Comparison of ENCODE assay signal across 8 cellular contexts in genomic region chr20:23357767-23358562, GRCh38. TPM values are rescaled to one million over a fixed set of nuclear protein-coding genes. Genes with fewer than 3 reads are reported as not detected.
DNase-seq lines count a peak whose midpoint lies in the region; ATAC-seq and TF ChIP-seq lines count a peak whose summit lies in the region.

No MANE protein-coding gene starts in this region.

- peak in 3 of 6 experiments; percentile 7 to 26 (median 11) for TF ChIP-seq CTCF in upper lobe of left lung (IDR thresholded peaks at IDR 0.05)

- peaks cover 20 to 31% (median 23%) of the 10 kb centered on the region in 4 donors for H3K4me1 ChIP-seq in upper lobe of left lung

- H3K9me3 Mint-ChIP-seq in T-helper 1 cell treated with Interleukin-12 subunit alpha and Interleukin-12 subunit beta and Interleukin-4 antibody, amounts not matched to agents 30 μg/mL and 1 μg/mL, for 36 hours = no peaks in the 10 kb centered on the region

- peak in 1 of 4 donors; percentile 64 for TF ChIP-seq EP300 in upper lobe of left lung (IDR thresholded peaks at IDR 0.05)

- peak overlapping the region; percentile 92 to 98 (median 96) for H3K27ac ChIP-seq in upper lobe of left lung

- peak overlapping the region; percentile 34 to 65 (median 65) for H3K4me3 ChIP-seq in upper lobe of left lung

- peak; percentile 76 for ATAC-seq in GM18498 (IDR thresholded peaks at IDR 0.05; ENCODE audit: unreplicated experiment)
- ATAC-seq in HG02885 (IDR thresholded peaks at IDR 0.05; ENCODE audit: poor library complexity, unreplicated experiment) = peak; percentile 74
- ATAC-seq in left cardiac atrium = peak; percentile 78 to 86
- ATAC-seq in upper lobe of left lung (ENCODE audit: low FRiP score in 2 of 2) = peak; percentile 87 to 96

- TF ChIP-seq POLR2A in upper lobe of left lung (IDR thresholded peaks at IDR 0.05) = peak; percentile 21 to 87 (median 76)

- H3K9me3 ChIP-seq in upper lobe of left lung = no peaks in the 10 kb centered on the region

- peaks cover 21% of the 10 kb centered on the region for H3K4me1 Mint-ChIP-seq in T-helper 1 cell treated with Interleukin-12 subunit alpha and Interleukin-12 subunit beta and Interleukin-4 antibody, amounts not matched to agents 30 μg/mL and 1 μg/mL, for 36 hours (ENCODE audit: low read depth)

- H3K27me3 ChIP-seq in upper lobe of left lung = no peaks in the 10 kb centered on the region

- peaks cover 0 to 22% (median 9%) of the 10 kb centered on the region in 4 donors for H3K36me3 ChIP-seq in upper lobe of left lung

- WGBS in upper lobe of left lung, 2 donors = 1% methylated on average over 34 to 59 of the region's 71 CpGs

- H3K36me3 Mint-ChIP-seq in T-helper 1 cell treated with Interleukin-12 subunit alpha and Interleukin-12 subunit beta and Interleukin-4 antibody, amounts not matched to agents 30 μg/mL and 1 μg/mL, for 36 hours (ENCODE audit: low read depth) = peaks cover 8% of the 10 kb centered on the region

- no peaks in the 10 kb centered on the region for H3K27me3 Mint-ChIP-seq in T-helper 1 cell treated with Interleukin-12 subunit alpha and Interleukin-12 subunit beta and Interleukin-4 antibody, amounts not matched to agents 30 μg/mL and 1 μg/mL, for 36 hours (ENCODE audit: low read depth)

- intact Hi-C loops in left cardiac atrium (cut with DNase I) (no loop called here), posterior cingulate gyrus (cut with DNase I) (loop anchor here (1.0 kb wide), 1 partner anchor 8 kb away; the partner anchor contains the start of gene NXT1)

- peak overlapping the region; percentile 92 for H3K27ac Mint-ChIP-seq in T-helper 1 cell treated with Interleukin-12 subunit alpha and Interleukin-12 subunit beta and Interleukin-4 antibody, amounts not matched to agents 30 μg/mL and 1 μg/mL, for 36 hours

- DNase-seq in NCI-H1694 (lab: John Stamatoyannopoulos, UW) = peak; percentile 92
- DNase-seq in amygdala (lab: John Stamatoyannopoulos, UW) = peak; percentile 58 to 100 (median 98)
- peak; percentile 100 for DNase-seq in left cardiac atrium
- DNase-seq in posterior cingulate gyrus = peak; percentile 98 to 100 (median 100)
- DNase-seq in upper lobe of left lung = peak; percentile 100

- H3K4me3 Mint-ChIP-seq in T-helper 1 cell treated with Interleukin-12 subunit alpha and Interleukin-12 subunit beta and Interleukin-4 antibody, amounts not matched to agents 30 μg/mL and 1 μg/mL, for 36 hours = peak overlapping the region; percentile 90

RNA-seq across cellular contexts. Expression of gene GZF1, which starts 4.0 kb away (rescaled TPM):
- 10 to 100 TPM; 12.9 to 18.7 TPM for total RNA-seq in left cardiac atrium
- total RNA-seq in upper lobe of left lung = 10 to 100 TPM; 14.1 to 32.5 (median 25.6) TPM

RNA-seq across cellular contexts. Expression of gene NXT1, which starts 7.4 kb away (rescaled TPM):
- total RNA-seq in left cardiac atrium = 10 to 100 TPM in 1 of 2 donors, 1 to 10 TPM in 1; 9.3 to 14.1 TPM
- 10 to 100 TPM in 5 of 6 donors, 1 to 10 TPM in 1; 7.3 to 39.4 (median 17.9) TPM for total RNA-seq in upper lobe of left lung

Comparison
In these comparisons a context has a peak if more than half of its experiments do, and no peak if none do; other contexts are left out.
1. Peak in every context shown above with its lines: DNase-seq, ATAC-seq, H3K4me3 ChIP-seq and H3K27ac ChIP-seq.